10 cellular contexts compared by ENCODE assay signal in the genomic region with DNA sequence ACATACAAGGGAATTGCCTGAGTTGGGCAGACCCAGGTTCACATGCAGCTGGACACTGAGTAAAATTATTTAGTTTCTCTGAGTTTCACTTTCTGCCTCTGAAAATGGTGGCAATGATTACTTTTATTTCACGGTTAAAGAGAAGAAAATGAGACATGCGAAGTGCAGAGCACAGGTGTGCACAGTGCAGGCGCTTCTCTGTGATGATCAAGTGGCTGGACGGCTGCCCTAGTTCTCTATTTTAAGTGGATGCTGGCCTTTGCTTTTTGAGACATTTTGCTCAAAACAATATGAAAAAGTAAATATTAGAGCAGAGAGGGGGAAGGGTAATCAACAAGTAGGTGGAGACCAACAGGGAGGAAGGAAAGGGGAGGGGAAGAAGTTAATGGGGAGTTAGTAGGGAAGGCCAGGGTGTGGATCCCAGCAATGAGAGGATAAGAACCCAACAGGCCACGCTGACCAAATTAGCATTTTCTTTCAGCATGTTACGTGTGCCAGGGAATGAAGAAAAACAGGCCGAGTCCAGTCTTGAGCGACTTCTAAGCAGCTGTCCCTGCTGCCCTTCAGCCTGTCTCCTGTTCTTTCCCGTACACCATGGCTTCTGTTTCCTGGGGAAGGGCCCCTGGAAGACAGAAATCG. TPM values are rescaled to one million over a fixed set of nuclear protein-coding genes. Genes with fewer than 3 reads are reported as not detected.
DNase-seq lines count a peak whose midpoint lies in the region; ATAC-seq and TF ChIP-seq lines count a peak whose summit lies in the region.
"Had no signal": no experiment of that assay in that cellular context is flagged by ENCODE, and none has a peak within 500 bp of the region (broad histone marks: within the 10 kb centered on the region; RNA-seq: fewer than 3 reads in every experiment).

No MANE protein-coding gene starts in this region.

- ATAC-seq in thoracic aorta (ENCODE audit: insufficient number of reproducible peaks, low FRiP score, low read depth) (peak; percentile 61), HG02759 (IDR thresholded peaks at IDR 0.05; ENCODE audit: unreplicated experiment) (no peak)

- H3K27me3 ChIP-seq in OCI-LY1 (ENCODE audit: insufficient read depth, low read length) (no peaks in the 10 kb centered on the region), esophagus muscularis mucosa (no peaks in the 10 kb centered on the region), muscle layer of duodenum (ENCODE audit: low read depth, low read length) (no peaks in the 10 kb centered on the region), thoracic aorta (replicated peaks; ENCODE audit: insufficient read depth) (no peaks in the 10 kb centered on the region)
- H3K27me3 ChIP-seq: brain microvascular endothelial cell had no signal

- TF ChIP-seq CTCF in OCI-LY1 (IDR thresholded peaks at IDR 0.05; ENCODE audit: low read length) (no peak), esophagus muscularis mucosa (IDR thresholded peaks at IDR 0.05) (no peak), thoracic aorta (IDR thresholded peaks at IDR 0.05) (no peak)

- H3K36me3 ChIP-seq in OCI-LY1 (ENCODE audit: insufficient read depth, low read length): no peaks in the 10 kb centered on the region
- H3K36me3 ChIP-seq in esophagus muscularis mucosa: no peaks in the 10 kb centered on the region
- H3K36me3 ChIP-seq in muscle layer of duodenum (ENCODE audit: control insufficient read depth in 1 of 2, insufficient read depth in 2 of 2, low read length in 2 of 2): no peaks in the 10 kb centered on the region
- no peaks in the 10 kb centered on the region for H3K36me3 ChIP-seq in thoracic aorta
- H3K36me3 ChIP-seq: brain microvascular endothelial cell had no signal

- DNase-seq in esophagus muscularis mucosa (ENCODE audit: extremely low spot score): peak; percentile 64
- no peak for DNase-seq in thoracic aorta (ENCODE audit: low spot score)
- no peak for DNase-seq in NCI-H2171 treated with DMSO at 0.1 percent for 48 hours (lab: John Stamatoyannopoulos, UW)
- DNase-seq in stimulated activated CD4-positive, alpha-beta T cell treated with anti-CD3 and anti-CD28 coated beads, Interleukin-4, amount 100 ng/mL, for 1 hour: no peak
- no peak for DNase-seq in stimulated activated CD4-positive, alpha-beta T cell treated with anti-CD3 and anti-CD28 coated beads, Interleukin-2, amount 100 ng/mL, for 24 hours
- DNase-seq: brain microvascular endothelial cell had no signal

- H3K9me2 ChIP-seq in OCI-LY1 (ENCODE audit: low read depth, low read length): no peaks in the 10 kb centered on the region

- no peak for TF ChIP-seq POLR2A in esophagus muscularis mucosa (IDR thresholded peaks at IDR 0.05; ENCODE audit: low read depth)

- 59% methylated on average over 10 of the region's 10 CpGs for WGBS in esophagus muscularis mucosa

- H3K4me1 ChIP-seq in OCI-LY1 (ENCODE audit: insufficient read depth, low read length, severe bottlenecking) (peaks cover 86% of the 10 kb centered on the region), esophagus muscularis mucosa (peaks cover 41 to 70% (median 56%) of the 10 kb centered on the region in 4 donors), muscle layer of duodenum (ENCODE audit: control insufficient read depth in 1 of 2, insufficient read depth in 2 of 2, low read length in 2 of 2) (peaks cover 19 to 43% of the 10 kb centered on the region in 2 donors), thoracic aorta (ENCODE audit: control insufficient read depth in 1 of 2, low read depth in 2 of 2) (peaks cover 85 to 93% of the 10 kb centered on the region in 2 donors)

- H3K4me3 ChIP-seq in OCI-LY1 (ENCODE audit: low read depth, low read length, poor library complexity, severe bottlenecking): peak overlapping the region; percentile 29
- H3K4me3 ChIP-seq in esophagus muscularis mucosa: peak overlapping the region in 1 of 4 donors; percentile 6
- H3K4me3 ChIP-seq in muscle layer of duodenum (ENCODE audit: low read depth in 1 of 2, low read length in 2 of 2): peak overlapping the region in 1 of 2 donors; percentile 24
- peak overlapping the region; percentile 59 for H3K4me3 ChIP-seq in thoracic aorta

- peak overlapping the region; percentile 36; the same call in 1 of the 2 replicates for H3K9ac ChIP-seq in OCI-LY1 (ENCODE audit: low read length)

- 0 out of 2 replicates have a peak, but pooled peaks cover 8% of the 10 kb centered on the region for H3K79me2 ChIP-seq in OCI-LY1 (ENCODE audit: insufficient read depth, low read length)

- H4K20me1 ChIP-seq in OCI-LY1 (ENCODE audit: insufficient read depth, low read length): no peaks in the 10 kb centered on the region

- H3K4me2 ChIP-seq in OCI-LY1 (ENCODE audit: low read length): peak overlapping the region; percentile 51

- intact Hi-C loops in esophagus muscularis mucosa (cut with DNase I): loop anchor here (10.0 kb wide), 1 partner anchor 71 kb away; no protein-coding TSS in a partner anchor

- H2AFZ ChIP-seq in OCI-LY1 (ENCODE audit: low read length): no peak overlapping the region

- H3K9me3 ChIP-seq in OCI-LY1 (ENCODE audit: low read length) (no peaks in the 10 kb centered on the region), esophagus muscularis mucosa (no peaks in the 10 kb centered on the region), muscle layer of duodenum (ENCODE audit: control insufficient read depth in 1 of 2, low read length in 2 of 2) (no peaks in the 10 kb centered on the region), thoracic aorta (no peaks in the 10 kb centered on the region)

- H3F3A ChIP-seq in OCI-LY1 (ENCODE audit: insufficient read depth, low read length): no peaks in the 10 kb centered on the region

- no peak for TF ChIP-seq EP300 in esophagus muscularis mucosa (IDR thresholded peaks at IDR 0.05)

- H3K27ac ChIP-seq in OCI-LY1 (ENCODE audit: low read depth, low read length, poor library complexity, severe bottlenecking) (peak overlapping the region; percentile 84), esophagus muscularis mucosa (replicated peaks in 1 of 4) (peak overlapping the region; percentile 60 to 69 (median 65)), muscle layer of duodenum (ENCODE audit: low read length) (peak overlapping the region; percentile 82), thoracic aorta (peak overlapping the region; percentile 77 to 82)
- H3K27ac ChIP-seq: brain microvascular endothelial cell, VCaP had no signal

RNA-seq across cellular contexts. Expression of a gene that starts 16.1 kb away (rescaled TPM):
- total RNA-seq in esophagus muscularis mucosa (10 to 100 TPM; 34.1 to 93.3 (median 57.4) TPM), thoracic aorta (100 to 1,000 TPM; 174 to 269 TPM)
